ENCODE assay signal across 22 cellular contexts in genomic region chr9:20417695-20418094, GRCh38.
DNase-seq lines count a peak whose midpoint lies in the region; ATAC-seq, FAIRE-seq and TF ChIP-seq lines count a peak whose summit lies in the region.
"Had no signal": no experiment of that assay in that cellular context is flagged by ENCODE, and none has a peak within 500 bp of the region (broad histone marks: within the 10 kb centered on the region; RNA-seq: fewer than 3 reads in every experiment).

No MANE protein-coding gene starts in this region.

- peak; percentile 21 for FAIRE-seq in GM19239 (lab: Jason Lieb, UNC)
- peak; percentile 72 for FAIRE-seq in GM12878 (lab: Jason Lieb, UNC)
- FAIRE-seq: A549, G401.6, H54, HepG2 had no signal

- no peak overlapping the region for H4K8ac ChIP-seq in H9 (replicated peaks; ENCODE audit: insufficient read length, low read depth, low read length)

- H4K91ac ChIP-seq in H9 (ENCODE audit: insufficient read length, low read depth, low read length), result no peak overlapping the region

- H3K4me2 ChIP-seq in GM12878 (ENCODE audit: control insufficient read depth, insufficient read depth) (peak overlapping the region; percentile 35; the same call in 1 of the 2 replicates), H9 (ENCODE audit: insufficient read depth, insufficient read length, low read length) (no peak overlapping the region)
- H3K4me2 ChIP-seq: A549 had no signal

- SMC1A ChIA-PET in GM12878 (lab: Charles Lee; ENCODE audit: uncharacterized antibody, unreplicated experiment), result interaction anchor here (1.2 to 2.2 kb wide), 7 partner anchors 8 to 195 kb away, joined by 3 to 7 read pairs (median 4); no protein-coding TSS in a partner anchor

- no peak overlapping the region for H2BK120ac ChIP-seq in H9 (ENCODE audit: low read depth, low read length, poor library complexity, severe bottlenecking)

- no peak overlapping the region for H2BK15ac ChIP-seq in H9 (ENCODE audit: low read depth, low read length)

- no peak overlapping the region for H2BK5ac ChIP-seq in H9 (ENCODE audit: insufficient read length, low read length)

- no peak overlapping the region for H3K18ac ChIP-seq in H9 (ENCODE audit: insufficient read length, low read depth, low read length)

- H4K5ac ChIP-seq in H9 (ENCODE audit: insufficient read length, low read depth, low read length), result no peak overlapping the region

- no peaks in the 10 kb centered on the region for H3K36me3 Mint-ChIP-seq in H9 (ENCODE audit: insufficient read depth in 1 of 3, low read depth in 3 of 3)

- H3K79me1 ChIP-seq in H9 (ENCODE audit: insufficient read depth, low read depth, low read length, poor library complexity, severe bottlenecking), result no peaks in the 10 kb centered on the region

- no peak overlapping the region for H3T11ph ChIP-seq in H9 (ENCODE audit: low read length)

- H3K27me3 Mint-ChIP-seq in H9 (ENCODE audit: low read depth), result no peaks in the 10 kb centered on the region

- H3K9me3 ChIP-seq in GM12878 (replicated peaks; ENCODE audit: control insufficient read depth, insufficient read depth, low read length) (no peaks in the 10 kb centered on the region; the same call in 2 of the 3 replicates), H9 (ENCODE audit: control insufficient read depth, low read depth, low read length) (no peaks in the 10 kb centered on the region)
- H3K9me3 ChIP-seq: A549, Caco-2 had no signal

- no peak for TF ChIP-seq EP300 in GM12878 (IDR thresholded peaks at IDR 0.05; ENCODE audit: borderline replicate concordance in 1 of 2, control insufficient read depth in 1 of 2, low read depth in 2 of 2, low read length in 2 of 2)

- peaks cover 2 to 4% of the 10 kb centered on the region in 2 experiments; a peak in 1 of 4 replicates for H3K4me1 Mint-ChIP-seq in H9

- H3K4ac ChIP-seq in H9 (ENCODE audit: low read depth, low read length), result no peak overlapping the region

- no peak for DNase-seq in GM19239 (ENCODE audit: insufficient read length, low spot score)
- no peak for DNase-seq in GM12878 (ENCODE audit: low read depth, low spot score)
- DNase-seq in CD1c-positive myeloid dendritic cell (ENCODE audit: extremely low spot score), result no peak
- no peak for DNase-seq in H9
- no peak for DNase-seq in nucleus accumbens (lab: John Stamatoyannopoulos, UW)
- DNase-seq: C1 segment of cervical spinal cord; Caco-2; CD8-positive, alpha-beta T cell; Kasumi-1; NCI-H2029; NCI-H446; NCI-H524 treated with DMSO at 0.1 percent for 48 hours; SHP77; T-helper 1 cell had no signal

- H3K27ac Mint-ChIP-seq in H9, result no peak overlapping the region; a peak in 1 of 7 replicates
- H3K27ac Mint-ChIP-seq: CD8-positive, alpha-beta T cell had no signal

- H3K9ac ChIP-seq in GM12878 (ENCODE audit: control insufficient read depth, insufficient read depth, low read length), result no peak overlapping the region
- no peak overlapping the region for H3K9ac ChIP-seq in H9 (ENCODE audit: extremely low read depth, insufficient read length, low read length)

- peaks cover 0 to 7% of the 10 kb centered on the region in 2 experiments; a peak in 2 of 4 replicates for H3K36me3 ChIP-seq in GM12878 (ENCODE audit: control insufficient read depth in 2 of 2, insufficient read depth in 2 of 2, low read length in 1 of 2)

- H3K14ac ChIP-seq in H9 (ENCODE audit: insufficient read depth, low read length), result no peak overlapping the region

- H3K4me1 ChIP-seq in GM12878 (ENCODE audit: control insufficient read depth, insufficient read depth, low read length) (peaks cover 7% of the 10 kb centered on the region), H9 (ENCODE audit: insufficient read depth, low read length) (no peaks in the 10 kb centered on the region)
- H3K4me1 ChIP-seq: Caco-2 had no signal

- CTCF ChIA-PET in GM12878 (lab: Yijun Ruan, JAX), result no interaction called here

- WGBS in GM12878 (ENCODE audit: insufficient coverage, insufficient replicate concordance, low lambda C conversion rate, missing lambda C conversion rate), result 94% methylated on average over 2 of the region's 2 CpGs
- WGBS in H9 (ENCODE audit: extremely low coverage, insufficient read length, low lambda C conversion rate), result no CpG with 5 or more reads among the region's 2 CpGs

- POLR2A ChIA-PET in GM12878 (lab: Charles Lee), result interaction anchor here (0.6 to 1.3 kb wide), 4 partner anchors 198 to 285 kb away, joined by 3 to 4 read pairs (median 4); no protein-coding TSS in a partner anchor

- no TSS peak for BruUV-seq in GM12878 (replicated peaks; lab: Mats Ljungman, UMichigan)

- H3K27me3 ChIP-seq in GM12878 (replicated peaks in 1 of 2; ENCODE audit: control insufficient read depth in 2 of 2, insufficient read depth in 2 of 2, low read length in 1 of 2), result no peaks in the 10 kb centered on the region
- no peaks in the 10 kb centered on the region for H3K27me3 ChIP-seq in H9 (ENCODE audit: insufficient read depth, low read length)

- H3K23me2 ChIP-seq in H9 (ENCODE audit: insufficient read length, low read depth, low read length, poor library complexity, severe bottlenecking), result no peaks in the 10 kb centered on the region

- H3K4me3 Mint-ChIP-seq in H9, result no peak overlapping the region
- H3K4me3 Mint-ChIP-seq: CD8-positive, alpha-beta T cell had no signal

- RAD21 ChIA-PET in GM12878 (lab: Charles Lee; ENCODE audit: unreplicated experiment), result no interaction called here

- H4K20me1 ChIP-seq in GM12878 (ENCODE audit: control insufficient read depth, insufficient read depth) (no peaks in the 10 kb centered on the region), H9 (ENCODE audit: control insufficient read depth, insufficient read depth, insufficient read length) (no peaks in the 10 kb centered on the region)

- no peak for TF ChIP-seq RAD21 in GM12878 (IDR thresholded peaks at IDR 0.05; ENCODE audit: insufficient read depth, low read depth, low read length)

- H3K79me2 ChIP-seq in GM12878 (ENCODE audit: control insufficient read depth, insufficient read depth, low read length) (no peaks in the 10 kb centered on the region; the same call in none of the 2 replicates), H9 (ENCODE audit: insufficient read depth, low read length) (no peaks in the 10 kb centered on the region)

- intact Hi-C loops in GM12878 (cut with micrococcal nuclease; ENCODE audit: unreplicated experiment), result no loop called here

- H3K27ac ChIP-seq in GM12878 (ENCODE audit: control insufficient read depth, insufficient read depth), result no peak overlapping the region; the same call in 1 of the 2 replicates
- no peak overlapping the region for H3K27ac ChIP-seq in H9 (ENCODE audit: insufficient read length, low read depth, low read length)
- H3K27ac ChIP-seq: A549, RWPE1 had no signal

- ATAC-seq in GM18498 (IDR thresholded peaks at IDR 0.05; ENCODE audit: unreplicated experiment) (peak; percentile 68), HG03460 (IDR thresholded peaks at IDR 0.05; ENCODE audit: unreplicated experiment) (peak; percentile 75), GM12878 (peak; percentile 79)
- ATAC-seq: A549; CD8-positive, alpha-beta T cell; HepG2; Panc1 had no signal

- H2BK20ac ChIP-seq in H9 (ENCODE audit: low read depth, low read length, poor library complexity, severe bottlenecking), result no peak overlapping the region

- H2BK12ac ChIP-seq in H9 (ENCODE audit: insufficient read length, low read depth, low read length), result no peak overlapping the region

- in situ Hi-C loops in GM12878 (cut with MboI), result no loop called here

- H3K23ac ChIP-seq in H9 (ENCODE audit: insufficient read length, low read depth, low read length), result no peak overlapping the region

- no peak for TF ChIP-seq CTCF in GM12878 (IDR thresholded peaks at IDR 0.05 in 2 of 3, conservative IDR thresholded peaks at IDR 0.05 in 1 of 3; ENCODE audit: control insufficient read depth in 2 of 3, extremely low read depth in 1 of 3, insufficient read depth in 1 of 3, low read depth in 3 of 3, low read length in 3 of 3)
- TF ChIP-seq CTCF in H9 (conservative IDR thresholded peaks at IDR 0.05), result no peak

- H2AFZ ChIP-seq in GM12878 (ENCODE audit: control insufficient read depth, low read depth, low read length) (no peak overlapping the region), H9 (ENCODE audit: low read length) (no peak overlapping the region)

- no peak overlapping the region for H3K4me3 ChIP-seq in GM12878
- H3K4me3 ChIP-seq: A549 had no signal

- no peak overlapping the region for H2AK5ac ChIP-seq in H9 (ENCODE audit: insufficient read length, low read length)

- H3K56ac ChIP-seq in H9 (ENCODE audit: insufficient read length, low read depth, low read length), result no peak overlapping the region

- no peaks in the 10 kb centered on the region for H3K9me3 Mint-ChIP-seq in H9
- H3K9me3 Mint-ChIP-seq: CD8-positive, alpha-beta T cell had no signal

- TF ChIP-seq POLR2A in GM12878 (IDR thresholded peaks at IDR 0.05; ENCODE audit: low read depth, low read length), result no peak

TF ChIP-seq in GM12878, 131 proteins besides CTCF, POLR2A, EP300 and RAD21:
- TF ChIP-seq RUNX3 (IDR thresholded peaks at IDR 0.05; ENCODE audit: low read length), result 0 out of 2 replicates have a peak, but pooled peaks have one; percentile 11
- no peak for TF ChIP-seq WRNIP1 (IDR thresholded peaks at IDR 0.05; ENCODE audit: borderline replicate concordance, low read depth, low read length)
